ENCODE assay signal across 13 cellular contexts in genomic region chr5:172867761-172868435, GRCh38. TPM values are rescaled to one million over a fixed set of nuclear protein-coding genes. Genes with fewer than 3 reads are reported as not detected.
DNase-seq lines count a peak whose midpoint lies in the region; ATAC-seq and TF ChIP-seq lines count a peak whose summit lies in the region.
"Had no signal": no experiment of that assay in that cellular context is flagged by ENCODE, and none has a peak within 500 bp of the region (broad histone marks: within the 10 kb centered on the region; RNA-seq: fewer than 3 reads in every experiment).

No MANE protein-coding gene starts in this region.

- peak overlapping the region; percentile 62 for H3K9ac ChIP-seq in PC-3 (ENCODE audit: low read length)
- H3K9ac ChIP-seq in mesenchymal stem cell (ENCODE audit: low read length) = peak overlapping the region; percentile 85

- no peak overlapping the region for H4K91ac ChIP-seq in mesenchymal stem cell (ENCODE audit: low read length)

- H2AK5ac ChIP-seq in mesenchymal stem cell (ENCODE audit: low read length, severe bottlenecking) = peak overlapping the region; percentile 33

- H2BK5ac ChIP-seq in mesenchymal stem cell (ENCODE audit: low read depth, low read length, poor library complexity, severe bottlenecking) = no peak overlapping the region

- no peak for TF ChIP-seq CTCF in PC-3 (conservative IDR thresholded peaks at IDR 0.05; ENCODE audit: low read depth, low read length)

- no peak overlapping the region for H2BK120ac ChIP-seq in mesenchymal stem cell (ENCODE audit: low read depth, low read length)

- no peaks in the 10 kb centered on the region for H3K36me3 ChIP-seq in PC-3 (ENCODE audit: low read depth, low read length)
- H3K36me3 ChIP-seq in mesenchymal stem cell (ENCODE audit: control insufficient read depth in 1 of 2, insufficient read depth in 2 of 2, low read depth in 1 of 2, low read length in 2 of 2) = peaks cover 2 to 6% of the 10 kb centered on the region in 2 experiments

- H3K79me1 ChIP-seq in mesenchymal stem cell (replicated peaks; ENCODE audit: low read length, poor library complexity, severe bottlenecking) = peaks cover 13% of the 10 kb centered on the region

- intact Hi-C loops in PC-3 (cut with micrococcal nuclease) = loop anchor here (1.0 to 2.0 kb wide), 2 partner anchors 37 to 96 kb away; no protein-coding TSS in a partner anchor

- CTCF ChIA-PET in PC-3 (lab: Charles Lee) = interaction anchor here (2.2 kb wide), 1 partner anchor 98 kb away, joined by 6 read pairs; the partner anchor contains the start of gene DUSP1

- H3K4me1 ChIP-seq in PC-3 (ENCODE audit: insufficient read depth, low read length) (peaks cover 48% of the 10 kb centered on the region), mesenchymal stem cell (ENCODE audit: control insufficient read depth, insufficient read depth, low read depth, low read length) (peaks cover 50% of the 10 kb centered on the region)

- peaks cover 34% of the 10 kb centered on the region for H3K79me2 ChIP-seq in PC-3 (ENCODE audit: low read length)

- H3K4ac ChIP-seq in mesenchymal stem cell (ENCODE audit: low read depth in 1 of 2, low read length in 2 of 2) = no peak overlapping the region

- H2BK15ac ChIP-seq in mesenchymal stem cell (ENCODE audit: low read depth, poor library complexity, severe bottlenecking) = no peak overlapping the region

- peaks cover 4% of the 10 kb centered on the region for H3F3A ChIP-seq in PC-3 (ENCODE audit: low read length, unreplicated experiment)

- H2BK12ac ChIP-seq in mesenchymal stem cell (ENCODE audit: low read length in 2 of 2) = peak overlapping the region in 1 of 2 experiments; percentile 4

- no peaks in the 10 kb centered on the region for H4K20me1 ChIP-seq in PC-3 (ENCODE audit: low read length)

- H3K18ac ChIP-seq in mesenchymal stem cell (ENCODE audit: low read depth in 1 of 2, low read length in 2 of 2) = peak overlapping the region; percentile 47 to 79

- H3K27me3 ChIP-seq in PC-3 (ENCODE audit: low read length) = no peaks in the 10 kb centered on the region
- H3K27me3 ChIP-seq in mesenchymal stem cell (ENCODE audit: control insufficient read depth in 1 of 2, insufficient read depth in 1 of 2, low read length in 2 of 2) = no peaks in the 10 kb centered on the region

- 62% methylated on average over 11 of the region's 11 CpGs for WGBS in mesenchymal stem cell

- H3K4me3 ChIP-seq in PC-3 (ENCODE audit: low read length) (peak overlapping the region; percentile 55; the same call in 1 of the 2 replicates), mesenchymal stem cell (ENCODE audit: insufficient read depth in 1 of 2, low read depth in 1 of 2, low read length in 2 of 2) (no peak overlapping the region)
- H3K4me3 ChIP-seq: SK-N-MC had no signal

- no peak overlapping the region for H4K8ac ChIP-seq in mesenchymal stem cell (ENCODE audit: low read length)

- POLR2A ChIA-PET in PC-3 (lab: Charles Lee; ENCODE audit: unreplicated experiment) = interaction anchor here (1.0 to 1.1 kb wide), 3 partner anchors 9 to 97 kb away, joined by 3 to 10 read pairs (median 5); partner anchors contain the start of gene DUSP1

- H3K14ac ChIP-seq in mesenchymal stem cell (ENCODE audit: low read length in 2 of 2) = peak overlapping the region in 1 of 2 experiments; percentile 82

- H2AFZ ChIP-seq in PC-3 (ENCODE audit: low read length) (no peak overlapping the region), mesenchymal stem cell (ENCODE audit: low read depth, low read length) (no peak overlapping the region)

- H3K9me3 ChIP-seq in PC-3 (ENCODE audit: low read length) (no peaks in the 10 kb centered on the region), mesenchymal stem cell (ENCODE audit: control insufficient read depth, low read length) (no peaks in the 10 kb centered on the region)

- peak overlapping the region; percentile 83 for H3K4me2 ChIP-seq in PC-3 (ENCODE audit: low read length)
- no peak overlapping the region for H3K4me2 ChIP-seq in mesenchymal stem cell (ENCODE audit: low read length, poor library complexity, severe bottlenecking)

- DNase-seq in PC-3 (no peak), mesenchymal stem cell (no peak), superior temporal gyrus (ENCODE audit: extremely low spot score) (peak; percentile 54), dedifferentiated amniotic fluid mesenchymal stem cell (ENCODE audit: extremely low spot score) (no peak), NCI-H774 (lab: John Stamatoyannopoulos, UW) (no peak)
- no peak for DNase-seq in stimulated activated naive CD4-positive, alpha-beta T cell (lab: John Stamatoyannopoulos, UW)
- DNase-seq: activated CD4-positive, CD25-positive, alpha-beta regulatory T cell treated with anti-CD3 and anti-CD28 coated beads, Interleukin-2, amount 50 U/mL, for 72 hours; CD8-positive, alpha-beta T cell; NCI-H1417; NCI-H526 had no signal

- ATAC-seq in PC-3 = no peak
- no peak for ATAC-seq in GM18520 (IDR thresholded peaks at IDR 0.05; ENCODE audit: unreplicated experiment)
- ATAC-seq: CD8-positive, alpha-beta T cell had no signal

- no TSS peak for BruUV-seq in PC-3 (replicated peaks; lab: Mats Ljungman, UMichigan)

- H3K27ac ChIP-seq in PC-3 (ENCODE audit: low read length) = peak overlapping the region; percentile 99
- peak overlapping the region; percentile 90 for H3K27ac ChIP-seq in cingulate gyrus (ENCODE audit: low read depth, low read length)
- peak overlapping the region; percentile 97 for H3K27ac ChIP-seq in mesenchymal stem cell (ENCODE audit: low read length, poor library complexity, severe bottlenecking)
- H3K27ac ChIP-seq: SK-N-MC had no signal

- H3K23ac ChIP-seq in mesenchymal stem cell (ENCODE audit: low read length in 2 of 2) = no peak overlapping the region

- no peaks in the 10 kb centered on the region for H3K9me2 ChIP-seq in PC-3 (replicated peaks; ENCODE audit: low read length)

RNA-seq across cellular contexts. Expression of gene ERGIC1, which starts 33.8 kb away (rescaled TPM):
- total RNA-seq in PC-3 (2014; rRNA removed) = 124 and 148 TPM in 2 replicates
- 143 TPM for polyA plus RNA-seq in mesenchymal stem cell (2013, experiment 1 of 2)
- polyA plus RNA-seq in mesenchymal stem cell (2013, experiment 2 of 2) = 140 TPM
